Comparison of ENCODE assay signal across 8 cellular contexts in genomic region chr6:79536969-79537747, GRCh38. TPM values are rescaled to one million over a fixed set of nuclear protein-coding genes. Genes with fewer than 3 reads are reported as not detected.
DNase-seq lines count a peak whose midpoint lies in the region; ATAC-seq, FAIRE-seq and TF ChIP-seq lines count a peak whose summit lies in the region.

TSS of gene LCA5 (minus strand) at chr6:79537430. CDS start at chr6:79518894, 18,536 bp downstream.

- in situ Hi-C loops in ACHN (cut with HindIII; ENCODE audit: low pct_ligation_motif_present, low pct_unique_long_range_greater_than_20kb, low sequenced_read_pairs): no loop called here

- DNase-seq in ACHN: peak; percentile 96
- peak; percentile 96 for DNase-seq in NCI-H2171 (lab: John Stamatoyannopoulos, UW)
- peak; percentile 9 to 45 (median 22) for DNase-seq in activated CD4-positive, CD25-positive, alpha-beta regulatory T cell (lab: John Stamatoyannopoulos, UW)
- peak; percentile 94 for DNase-seq in cerebellum (ENCODE audit: low spot score)
- DNase-seq in spleen: peak; percentile 94

- ATAC-seq in GM18868 (IDR thresholded peaks at IDR 0.05; ENCODE audit: unreplicated experiment) (peak; percentile 100), HG03095 (IDR thresholded peaks at IDR 0.05; ENCODE audit: unreplicated experiment) (peak; percentile 100)

- H3K36me3 ChIP-seq in spleen: no peaks in the 10 kb centered on the region

- TF ChIP-seq CTCF in spleen (IDR thresholded peaks at IDR 0.05 in 8 of 11, conservative IDR thresholded peaks at IDR 0.05 in 3 of 11): no peak

- TF ChIP-seq POLR2A in spleen (IDR thresholded peaks at IDR 0.05): peak in 1 of 3 donors; percentile 59

- 0 to 3% (median 2%) methylated on average over 48 to 55 of the region's 55 CpGs for WGBS in spleen, 5 donors

- H3K27ac ChIP-seq in spleen: peak within 1 kb of the TSS; percentile 44 to 86 (median 78)

- no peaks in the 10 kb centered on the region for H3K9me3 ChIP-seq in spleen

- FAIRE-seq in islet of Langerhans (lab: Jason Lieb, UNC): peak; percentile 96

- H3K4me3 ChIP-seq in spleen: peak within 1 kb of the TSS; percentile 66 to 88 (median 76)

- intact Hi-C loops in spleen (cut with DNase I; ENCODE audit: low total_unique reads): loop anchor here (10.0 kb wide), 1 partner anchor 462 kb away; the partner anchor contains the start of gene PHIP

- peaks cover 0 to 23% (median 0%) of the 10 kb centered on the region in 6 donors for H3K4me1 ChIP-seq in spleen

- peaks cover 0 to 7% (median 0%) of the 10 kb centered on the region in 7 donors for H3K27me3 ChIP-seq in spleen (replicated peaks in 1 of 7)

RNA-seq across cellular contexts. Expression of gene LCA5, which starts in this region (rescaled TPM):
- 14.3 TPM for total RNA-seq in cerebellum
- total RNA-seq in spleen: 1 to 10 TPM; 1.7 to 3.5 (median 2.3) TPM
- under 1 TPM; 0.43 to 0.51 (median 0.50) TPM for polyA plus RNA-seq in spleen

Comparison
In these comparisons a context has a peak if more than half of its experiments do, and no peak if none do; other contexts are left out.
1. Peak in every context shown above with its lines: DNase-seq, ATAC-seq, H3K4me3 ChIP-seq and H3K27ac ChIP-seq.
2. DNase-seq: peak in every context shown above with its lines; median percentile 96 in ACHN; 96 in NCI-H2171; 94 in cerebellum; 94 in spleen; 22 in activated CD4-positive, CD25-positive, alpha-beta regulatory T cell.